Comparison of ENCODE assay signal across 18 cellular contexts in genomic region chr22:27193636-27194035, GRCh38.
DNase-seq lines count a peak whose midpoint lies in the region; ATAC-seq, FAIRE-seq and TF ChIP-seq lines count a peak whose summit lies in the region.
"Had no signal": no experiment of that assay in that cellular context is flagged by ENCODE, and none has a peak within 500 bp of the region (broad histone marks: within the 10 kb centered on the region; RNA-seq: fewer than 3 reads in every experiment).

No MANE protein-coding gene starts in this region.

- H3K27me3 ChIP-seq in breast epithelium (peaks cover 0 to 22% of the 10 kb centered on the region in 2 donors), astrocyte (ENCODE audit: insufficient read depth, low read length) (no peaks in the 10 kb centered on the region), mesendoderm (ENCODE audit: insufficient read depth, low read length, poor library complexity) (no peaks in the 10 kb centered on the region)
- H3K27me3 ChIP-seq: BLaER1 had no signal

- H3K4me3 ChIP-seq in breast epithelium (no peak overlapping the region), astrocyte (ENCODE audit: insufficient read depth, low read depth, low read length) (no peak overlapping the region), mesendoderm (ENCODE audit: low read length) (no peak overlapping the region)
- H3K4me3 ChIP-seq: BLaER1, HAP-1 had no signal

- peaks cover 9% of the 10 kb centered on the region for H3K9me3 Mint-ChIP-seq in MCF 10A (ENCODE audit: unreplicated experiment)
- H3K9me3 Mint-ChIP-seq in astrocyte (ENCODE audit: unreplicated experiment): peaks cover 5% of the 10 kb centered on the region

- CTCF ChIA-PET in MCF 10A (lab: Yijun Ruan, JAX): no interaction called here

- peak overlapping the region; percentile 39 for H3K27ac Mint-ChIP-seq in MCF 10A (ENCODE audit: low read depth, unreplicated experiment)
- peak overlapping the region; percentile 79 for H3K27ac Mint-ChIP-seq in astrocyte (ENCODE audit: unreplicated experiment)

- H3K4me1 Mint-ChIP-seq in MCF 10A (ENCODE audit: insufficient read depth, unreplicated experiment) (peaks cover 12% of the 10 kb centered on the region), astrocyte (ENCODE audit: low read depth, unreplicated experiment) (peaks cover 12% of the 10 kb centered on the region)

- no peak overlapping the region for H3K18ac ChIP-seq in mesendoderm (ENCODE audit: low read length)

- no peaks in the 10 kb centered on the region for H3K36me3 ChIP-seq in breast epithelium
- no peaks in the 10 kb centered on the region for H3K36me3 ChIP-seq in astrocyte (ENCODE audit: insufficient read depth, low read length)
- H3K36me3 ChIP-seq in mesendoderm (ENCODE audit: control insufficient read depth, insufficient read depth, low read length): no peaks in the 10 kb centered on the region
- H3K36me3 ChIP-seq: BLaER1, HAP-1 had no signal

- H3K23ac ChIP-seq in mesendoderm (ENCODE audit: low read length): no peak overlapping the region

- H3K4me1 ChIP-seq in breast epithelium (no peaks in the 10 kb centered on the region), astrocyte (ENCODE audit: insufficient read depth, low read length) (no peaks in the 10 kb centered on the region), mesendoderm (ENCODE audit: control insufficient read depth, low read depth, low read length) (no peaks in the 10 kb centered on the region)

- no peak overlapping the region for H3K56ac ChIP-seq in mesendoderm (ENCODE audit: low read length)

- no peaks in the 10 kb centered on the region for H4K20me1 ChIP-seq in astrocyte (ENCODE audit: insufficient read depth, low read length)
- H4K20me1 ChIP-seq: BLaER1 had no signal

- no peak overlapping the region for H2AK5ac ChIP-seq in mesendoderm (ENCODE audit: low read length)

- H3K36me3 Mint-ChIP-seq in MCF 10A (ENCODE audit: insufficient read depth, unreplicated experiment) (no peaks in the 10 kb centered on the region), astrocyte (ENCODE audit: low read depth, unreplicated experiment) (peaks cover 7% of the 10 kb centered on the region)

- TF ChIP-seq CTCF in MCF 10A (IDR thresholded peaks at IDR 0.05; ENCODE audit: unreplicated experiment) (no peak), breast epithelium (IDR thresholded peaks at IDR 0.05) (no peak), astrocyte (IDR thresholded peaks at IDR 0.05; ENCODE audit: insufficient read depth, low read depth, low read length) (no peak), GM13977 (IDR thresholded peaks at IDR 0.05; ENCODE audit: extremely low read depth, insufficient read depth, missing control alignments) (no peak), omental fat pad (IDR thresholded peaks at IDR 0.05) (no peak)

- POLR2A ChIA-PET in MCF 10A (lab: Yijun Ruan, JAX): no interaction called here

- TF ChIP-seq POLR2A in breast epithelium (IDR thresholded peaks at IDR 0.05): no peak

- no CpG with 5 or more reads among the region's 2 CpGs for WGBS in mesendoderm (ENCODE audit: extremely low coverage, insufficient coverage, low lambda C conversion rate)

- H3K9ac ChIP-seq in astrocyte (ENCODE audit: low read length) (no peak overlapping the region), mesendoderm (ENCODE audit: low read length) (no peak overlapping the region)
- H3K9ac ChIP-seq: BLaER1 had no signal

- intact Hi-C loops in MCF 10A (cut with micrococcal nuclease) (no loop called here), breast epithelium (cut with DNase I; ENCODE audit: low total_unique reads) (no loop called here), Right ventricle myocardium superior (cut with DNase I) (no loop called here)

- H3K27me3 Mint-ChIP-seq in MCF 10A (ENCODE audit: insufficient read depth, unreplicated experiment) (no peaks in the 10 kb centered on the region), astrocyte (ENCODE audit: low read depth, unreplicated experiment) (peaks cover 4% of the 10 kb centered on the region)

- no TSS peak for BruUV-seq in MCF 10A (replicated peaks; lab: Mats Ljungman, UMichigan)

- no peak overlapping the region for H3K4me2 ChIP-seq in astrocyte (ENCODE audit: low read length)
- no peak overlapping the region for H3K4me2 ChIP-seq in mesendoderm (ENCODE audit: low read length)
- H3K4me2 ChIP-seq: BLaER1 had no signal

- H3K9me3 ChIP-seq in breast epithelium (peaks cover 0 to 5% of the 10 kb centered on the region in 2 donors), astrocyte (ENCODE audit: insufficient read depth, low read depth, low read length) (no peaks in the 10 kb centered on the region)

- H3K4ac ChIP-seq in mesendoderm (ENCODE audit: low read depth, low read length): no peak overlapping the region

- no peak for DNase-seq in MCF 10A (ENCODE audit: unreplicated experiment)
- no peak for DNase-seq in breast epithelium (ENCODE audit: low spot score in 2 of 2)
- DNase-seq in astrocyte (ENCODE audit: low read depth): no peak
- DNase-seq in mesendoderm: peak; percentile 31
- no peak for DNase-seq in GM13977 (ENCODE audit: low spot score)
- DNase-seq in omental fat pad (ENCODE audit: low spot score): no peak
- DNase-seq in cortex of kidney (lab: John Stamatoyannopoulos, UW): no peak
- DNase-seq in Right ventricle myocardium superior: no peak
- DNase-seq: AML-193, DMS79 had no signal

- H3K4me3 Mint-ChIP-seq in MCF 10A (ENCODE audit: unreplicated experiment) (no peak overlapping the region), astrocyte (ENCODE audit: unreplicated experiment) (no peak overlapping the region)

- no peak overlapping the region for H4K8ac ChIP-seq in mesendoderm (ENCODE audit: low read depth, low read length)

- no peak for FAIRE-seq in astrocyte (lab: Jason Lieb, UNC)
- FAIRE-seq: G401.6, GM12892, GM19239, H1 had no signal

- no peaks in the 10 kb centered on the region for H3K79me1 ChIP-seq in mesendoderm (ENCODE audit: low read length)

- no peak overlapping the region for H2BK5ac ChIP-seq in mesendoderm (ENCODE audit: low read length)

- H2BK120ac ChIP-seq in mesendoderm (ENCODE audit: low read depth, low read length): no peak overlapping the region

- in situ Hi-C loops in GM13977 (cut with MboI; ENCODE audit: low pct_unique_long_range_greater_than_20kb, low sequenced_read_pairs, unreplicated experiment): no loop called here

- ATAC-seq in omental fat pad (ENCODE audit: low FRiP score) (no peak), Right ventricle myocardium superior (ENCODE audit: poor library complexity) (no peak)

- no peak overlapping the region for H2BK15ac ChIP-seq in mesendoderm (replicated peaks; ENCODE audit: low read depth)

- no peak overlapping the region for H4K5ac ChIP-seq in mesendoderm (ENCODE audit: low read length)

- no peak overlapping the region for H3K27ac ChIP-seq in breast epithelium
- H3K27ac ChIP-seq in astrocyte (ENCODE audit: low read depth, low read length): no peak overlapping the region
- H3K27ac ChIP-seq in mesendoderm (ENCODE audit: low read depth, low read length): no peak overlapping the region
- H3K27ac ChIP-seq: 22Rv1, BLaER1, HL-60 had no signal

- H2AFZ ChIP-seq in astrocyte (ENCODE audit: low read depth, low read length): no peak overlapping the region

- no peaks in the 10 kb centered on the region for H3K79me2 ChIP-seq in astrocyte (ENCODE audit: insufficient read depth, low read length)
- H3K79me2 ChIP-seq in mesendoderm (ENCODE audit: control insufficient read depth, insufficient read depth, low read length): no peaks in the 10 kb centered on the region
